16 cellular contexts compared by ENCODE assay signal in the genomic region with DNA sequence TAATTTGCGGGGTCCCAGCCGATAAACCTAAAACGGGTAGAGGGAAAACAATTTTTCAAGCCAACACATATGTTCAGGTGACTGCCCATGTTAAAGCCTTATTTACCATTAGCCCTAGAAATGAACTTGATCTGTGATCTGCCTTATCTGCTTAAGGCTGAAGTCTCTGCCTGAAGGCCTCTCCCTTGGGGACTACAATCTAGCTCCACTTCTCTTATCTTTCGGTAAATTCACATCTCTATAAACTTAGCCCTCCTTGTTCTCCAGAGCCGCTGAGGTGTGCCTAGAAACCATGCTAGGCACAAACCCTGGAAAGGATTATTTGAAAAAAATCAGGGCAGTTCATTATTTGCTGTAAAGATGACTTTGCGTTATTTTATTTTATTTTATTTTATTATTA.
DNase-seq lines count a peak whose midpoint lies in the region; ATAC-seq and TF ChIP-seq lines count a peak whose summit lies in the region.
"Had no signal": no experiment of that assay in that cellular context is flagged by ENCODE, and none has a peak within 500 bp of the region (broad histone marks: within the 10 kb centered on the region; RNA-seq: fewer than 3 reads in every experiment).

No MANE protein-coding gene starts in this region.

- peak overlapping the region; percentile 24 for H3K27ac Mint-ChIP-seq in CD4-positive, alpha-beta T cell
- H3K27ac Mint-ChIP-seq in activated B cell treated with CpG ODN at 0.5 μM for 24 hours: peak overlapping the region; percentile 42

- no peaks in the 10 kb centered on the region for H3K9me3 ChIP-seq in CD4-positive, alpha-beta T cell (ENCODE audit: control insufficient read depth, low read length)
- no peaks in the 10 kb centered on the region for H3K9me3 ChIP-seq in HEK293 (ENCODE audit: control insufficient read depth, insufficient read depth, low read depth, low read length)

- H3K4me1 ChIP-seq in HEK293 (ENCODE audit: control insufficient read depth, insufficient read depth, low read length): peaks cover 3% of the 10 kb centered on the region; the same call in 1 of the 2 replicates
- H3K4me1 ChIP-seq in mesendoderm (ENCODE audit: control insufficient read depth, low read depth, low read length): peaks cover 3% of the 10 kb centered on the region

- no peak overlapping the region for H3K18ac ChIP-seq in mesendoderm (ENCODE audit: low read length)

- intact Hi-C loops in CD4-positive, alpha-beta T cell (cut with DNase I, micrococcal nuclease): no loop called here
- intact Hi-C loops in activated B cell treated with CpG ODN at 0.5 μM for 24 hours (cut with micrococcal nuclease): loop anchor here (2.0 kb wide), 1 partner anchor 16 kb away; no protein-coding TSS in a partner anchor

- H3K4me3 ChIP-seq in HEK293 (ENCODE audit: low read depth, low read length) (no peak overlapping the region), mesendoderm (ENCODE audit: low read length) (no peak overlapping the region)

- no peaks in the 10 kb centered on the region for H3K27me3 Mint-ChIP-seq in CD4-positive, alpha-beta T cell
- H3K27me3 Mint-ChIP-seq in activated B cell treated with CpG ODN at 0.5 μM for 24 hours: no peaks in the 10 kb centered on the region

- no peak overlapping the region for H4K8ac ChIP-seq in mesendoderm (ENCODE audit: low read depth, low read length)

- no peaks in the 10 kb centered on the region for H3K9me3 Mint-ChIP-seq in CD4-positive, alpha-beta T cell
- H3K9me3 Mint-ChIP-seq in activated B cell treated with CpG ODN at 0.5 μM for 24 hours: peaks cover 1% of the 10 kb centered on the region

- whole genome bisulfite sequencing in mesendoderm (ENCODE audit: extremely low coverage, insufficient coverage, low lambda C conversion rate): no CpG with 5 or more reads among the region's 6 CpGs

- H3K36me3 Mint-ChIP-seq in CD4-positive, alpha-beta T cell (ENCODE audit: low read depth): peaks cover 42% of the 10 kb centered on the region
- peaks cover 52% of the 10 kb centered on the region for H3K36me3 Mint-ChIP-seq in activated B cell treated with CpG ODN at 0.5 μM for 24 hours (ENCODE audit: low read depth)

- no peak overlapping the region for H2BK5ac ChIP-seq in mesendoderm (ENCODE audit: low read length)

- CTCF ChIA-PET in CD4-positive, alpha-beta T cell (lab: Charles Lee): no interaction called here
- CTCF ChIA-PET in HEK293 (lab: Yijun Ruan, JAX) (no interaction called here), activated B cell treated with CpG ODN at 0.5 μM for 24 hours (lab: Charles Lee) (interaction anchor here (1.3 kb wide), 1 partner anchor 14 kb away, joined by 4 read pairs; no protein-coding TSS in a partner anchor)

- H2BK15ac ChIP-seq in mesendoderm (replicated peaks; ENCODE audit: low read depth): no peak overlapping the region

- H3K27me3 ChIP-seq in CD4-positive, alpha-beta T cell (ENCODE audit: control insufficient read depth, insufficient read depth, low read length): no peaks in the 10 kb centered on the region
- no peaks in the 10 kb centered on the region for H3K27me3 ChIP-seq in mesendoderm (ENCODE audit: insufficient read depth, low read length, poor library complexity)

- no peaks in the 10 kb centered on the region for H3K79me2 ChIP-seq in mesendoderm (ENCODE audit: control insufficient read depth, insufficient read depth, low read length)

- TF ChIP-seq CTCF in CD4-positive, alpha-beta T cell (IDR thresholded peaks at IDR 0.05): no peak
- TF ChIP-seq CTCF in HEK293 (tag by site-specific recombination; IDR thresholded peaks at IDR 0.05) (no peak), activated B cell treated with CpG ODN at 0.5 μM for 24 hours (IDR thresholded peaks at IDR 0.05) (no peak)

- H3K4me1 Mint-ChIP-seq in CD4-positive, alpha-beta T cell (ENCODE audit: low read depth): peaks cover 17% of the 10 kb centered on the region
- peaks cover 51% of the 10 kb centered on the region for H3K4me1 Mint-ChIP-seq in activated B cell treated with CpG ODN at 0.5 μM for 24 hours

- no peak for DNase-seq in CD4-positive, alpha-beta T cell
- DNase-seq in activated B cell treated with CpG ODN at 0.5 μM for 24 hours (no peak), mesendoderm (peak; percentile 79), SKM-1 treated with dmso at 0.1 percent for 144 hours (lab: John Stamatoyannopoulos, UW; ENCODE audit: unreplicated experiment) (no peak), MV-4-11 (lab: John Stamatoyannopoulos, UW) (no peak), cerebellar nuclear complex (lab: John Stamatoyannopoulos, UW) (no peak)
- DNase-seq: HCEC 1CT, MM.1S, NCI-H1105 treated with DMSO at 0.1 percent for 48 hours, NCI-H187 treated with DMSO at 0.1 percent for 48 hours, NCI-H2171 treated with DMSO at 0.1 percent for 48 hours, NCI-H774, SIG-M5, SW 1271 had no signal

- H3K36me3 ChIP-seq in HEK293 (ENCODE audit: control insufficient read depth in 2 of 2, insufficient read depth in 1 of 2, low read length in 2 of 2) (no peaks in the 10 kb centered on the region), mesendoderm (ENCODE audit: control insufficient read depth, insufficient read depth, low read length) (no peaks in the 10 kb centered on the region)

- no peak overlapping the region for H3K27ac ChIP-seq in CD4-positive, alpha-beta T cell (ENCODE audit: low read depth, low read length)
- H3K27ac ChIP-seq in HEK293 (ENCODE audit: extremely low read depth, low read depth, low read length) (peak overlapping the region; percentile 30; the same call in 1 of the 2 replicates), mesendoderm (ENCODE audit: low read depth, low read length) (no peak overlapping the region)

- H2AK5ac ChIP-seq in mesendoderm (ENCODE audit: low read length): no peak overlapping the region

- H3K56ac ChIP-seq in mesendoderm (ENCODE audit: low read length): no peak overlapping the region

- ATAC-seq in CD4-positive, alpha-beta T cell (ENCODE audit: poor library complexity): no peak
- peak; percentile 68 for ATAC-seq in activated B cell treated with CpG ODN at 0.5 μM for 24 hours (ENCODE audit: low read depth)
- ATAC-seq: HepG2 had no signal

- H3K4me2 ChIP-seq in mesendoderm (ENCODE audit: low read length): no peak overlapping the region

- H3K9ac ChIP-seq in mesendoderm (ENCODE audit: low read length): no peak overlapping the region

- no peaks in the 10 kb centered on the region for H3K79me1 ChIP-seq in mesendoderm (ENCODE audit: low read length)

- no peak overlapping the region for H2BK120ac ChIP-seq in mesendoderm (ENCODE audit: low read depth, low read length)

- POLR2A ChIA-PET in CD4-positive, alpha-beta T cell (lab: Charles Lee): no interaction called here
- POLR2A ChIA-PET in HEK293 (lab: Yijun Ruan, JAX): no interaction called here
- POLR2A ChIA-PET in activated B cell treated with CpG ODN at 0.5 μM for 24 hours (lab: Charles Lee): interaction anchor here (1.1 to 1.6 kb wide), 2 partner anchors 39 to 55 kb away, joined by 3 to 5 read pairs; no protein-coding TSS in a partner anchor

- H3K4ac ChIP-seq in mesendoderm (ENCODE audit: low read depth, low read length): no peak overlapping the region

- no peak overlapping the region for H4K5ac ChIP-seq in mesendoderm (ENCODE audit: low read length)

- H3K4me3 Mint-ChIP-seq in CD4-positive, alpha-beta T cell: no peak overlapping the region
- no peak overlapping the region for H3K4me3 Mint-ChIP-seq in activated B cell treated with CpG ODN at 0.5 μM for 24 hours

- no peak overlapping the region for H3K23ac ChIP-seq in mesendoderm (ENCODE audit: low read length)

TF ChIP-seq in HEK293, 187 proteins besides CTCF, POLR2A, EP300 and RAD21:
- TF ChIP-seq ZBTB49 (tag by site-specific recombination; IDR thresholded peaks at IDR 0.05; ENCODE audit: low read depth) (no peak), ZBTB17 (tag by site-specific recombination; IDR thresholded peaks at IDR 0.05) (peak; percentile 46; the same call in 1 of the 2 replicates), ZSCAN30 (tag by site-specific recombination; IDR thresholded peaks at IDR 0.05) (0 out of 2 replicates have a peak, but pooled peaks have one; percentile 14), ZNF426 (tag by site-specific recombination; IDR thresholded peaks at IDR 0.05) (no peak), ZXDB (tag by site-specific recombination; IDR thresholded peaks at IDR 0.05) (peak; percentile 38; the same call in 1 of the 2 replicates)
- TF ChIP-seq, protein P1, sequence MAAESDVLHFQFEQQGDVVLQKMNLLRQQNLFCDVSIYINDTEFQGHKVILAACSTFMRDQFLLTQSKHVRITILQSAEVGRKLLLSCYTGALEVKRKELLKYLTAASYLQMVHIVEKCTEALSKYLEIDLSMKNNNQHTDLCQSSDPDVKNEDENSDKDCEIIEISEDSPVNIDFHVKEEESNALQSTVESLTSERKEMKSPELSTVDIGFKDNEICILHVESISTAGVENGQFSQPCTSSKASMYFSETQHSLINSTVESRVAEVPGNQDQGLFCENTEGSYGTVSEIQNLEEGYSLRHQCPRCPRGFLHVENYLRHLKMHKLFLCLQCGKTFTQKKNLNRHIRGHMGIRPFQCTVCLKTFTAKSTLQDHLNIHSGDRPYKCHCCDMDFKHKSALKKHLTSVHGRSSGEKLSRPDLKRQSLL (tag by site-specific recombination; IDR thresholded peaks at IDR 0.05): peak; percentile 46; the same call in 1 of the 2 replicates
